ENCODE assay signal across 8 cellular contexts in the genomic region with DNA sequence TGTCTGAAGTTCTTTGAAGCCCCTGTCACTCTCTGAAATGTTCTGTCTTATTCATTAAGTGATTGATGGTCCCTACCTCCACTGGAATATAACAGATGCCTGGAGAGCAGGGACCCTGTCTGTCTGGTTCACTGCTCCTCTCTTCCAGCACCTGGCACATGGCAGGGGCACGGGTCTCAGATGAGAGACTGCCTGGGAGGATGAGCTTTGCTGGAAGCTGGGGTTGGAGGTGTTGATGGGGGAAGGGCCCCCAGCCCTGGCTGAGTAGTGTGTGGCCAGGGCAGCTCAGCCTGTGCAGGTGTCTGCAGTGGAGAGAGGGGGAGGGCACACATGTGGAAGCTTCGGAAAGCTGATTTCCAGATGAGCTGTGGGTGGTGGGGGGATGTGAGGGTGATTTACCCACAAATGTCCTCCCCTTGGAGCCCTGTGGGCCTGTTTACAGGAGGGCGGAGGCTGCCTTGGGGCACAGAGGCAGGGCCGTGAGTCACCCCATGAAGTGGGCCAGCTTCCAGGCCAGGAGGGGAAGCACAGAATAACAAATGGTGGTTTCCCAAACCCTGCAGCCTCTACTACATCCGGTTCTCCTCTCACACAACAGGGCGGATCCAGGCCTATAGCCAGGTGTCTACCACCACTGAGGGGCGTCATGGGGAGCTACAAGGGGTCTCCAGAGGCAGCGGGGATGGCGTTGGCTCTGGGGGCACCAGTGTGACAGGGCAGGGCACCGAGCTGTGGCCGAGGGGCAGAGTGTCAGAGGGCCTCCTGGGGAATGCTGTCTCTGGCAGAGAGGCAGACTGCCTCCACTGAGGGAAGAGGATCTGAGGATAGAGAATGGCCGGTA. TPM values are rescaled to one million over a fixed set of nuclear protein-coding genes. Genes with fewer than 3 reads are reported as not detected.
A peak's percentile ranks its signal among the peaks of the same experiment; 100 is the strongest.
DNase-seq lines count a peak whose midpoint lies in the region; ATAC-seq, FAIRE-seq and TF ChIP-seq lines count a peak whose summit lies in the region.

No MANE protein-coding gene starts in this region.

- H3K4me3 ChIP-seq in small intestine (ENCODE audit: low read depth in 1 of 2, low read length in 2 of 2): no peak overlapping the region

- peaks cover 0 to 9% of the 10 kb centered on the region in 2 donors for H3K4me1 ChIP-seq in small intestine (ENCODE audit: control insufficient read depth in 2 of 2, insufficient read depth in 1 of 2, low read depth in 1 of 2, low read length in 1 of 2)

- H3K27me3 ChIP-seq in small intestine (ENCODE audit: control insufficient read depth in 2 of 2, insufficient read depth in 2 of 2, low read length in 2 of 2): no peaks in the 10 kb centered on the region

- ATAC-seq in GM18907 (IDR thresholded peaks at IDR 0.05; ENCODE audit: unreplicated experiment) (peak; percentile 90), HG03095 (IDR thresholded peaks at IDR 0.05; ENCODE audit: unreplicated experiment) (peak; percentile 94), Right ventricle myocardium inferior (peak; percentile 63)

- intact Hi-C loops in Right ventricle myocardium inferior (cut with DNase I): no loop called here

- no peaks in the 10 kb centered on the region for H3K9me3 ChIP-seq in small intestine (ENCODE audit: control insufficient read depth, low read depth)

- WGBS in small intestine, 3 donors: 24 to 36% (median 26%) methylated on average over 11 to 12 of the region's 12 CpGs

- FAIRE-seq in small intestine (lab: Jason Lieb, UNC): no peak

- peak overlapping the region in 1 of 2 donors; percentile 73 for H3K27ac ChIP-seq in small intestine (ENCODE audit: low read depth in 1 of 2, low read length in 1 of 2)

- DNase-seq in AG09319 (ENCODE audit: extremely low read depth, low read depth): peak; percentile 85
- DNase-seq in NOMO-1 treated with DMSO at 0.1 percent for 48 hours (lab: John Stamatoyannopoulos, UW; ENCODE audit: unreplicated experiment): peak; percentile 48
- DNase-seq in activated T-helper 1 cell treated with anti-CD3 and anti-CD28 coated beads, Interleukin-2, amount 50 U/mL, for 16 hours (ENCODE audit: low read depth in 1 of 2, low spot score in 1 of 2): peak; percentile 13 to 25
- peak; percentile 80 for DNase-seq in Right ventricle myocardium inferior (ENCODE audit: missing footprints)
- peak; percentile 45 for DNase-seq in small intestine
- no peak for DNase-seq in foreskin melanocyte

- TF ChIP-seq CTCF in AG09319 (IDR thresholded peaks at IDR 0.05; ENCODE audit: low read depth, low read length): no peak

- H3K36me3 ChIP-seq in small intestine (ENCODE audit: control insufficient read depth in 2 of 2, insufficient read depth in 2 of 2, low read length in 2 of 2): no peaks in the 10 kb centered on the region

RNA-seq across cellular contexts. Expression of a gene that starts 11.0 kb away (rescaled TPM):
- total RNA-seq in Right ventricle myocardium inferior: not detected
- 10 to 100 TPM in 1 of 3 donors, 1 to 10 TPM in 2; 2.2 to 10.1 (median 3.9) TPM for polyA plus RNA-seq in small intestine

RNA-seq across cellular contexts. Expression of a gene that starts 30.5 kb away (rescaled TPM):
- total RNA-seq in Right ventricle myocardium inferior: not detected
- polyA plus RNA-seq in small intestine: under 1 TPM in 2 of 3 donors, not detected in 1; 0.01 to 0.54 TPM

RNA-seq across cellular contexts. Expression of a gene that starts 47.3 kb away (rescaled TPM):
- total RNA-seq in Right ventricle myocardium inferior: not detected
- polyA plus RNA-seq in small intestine: not detected

RNA-seq across cellular contexts. Expression of a gene that starts 52.2 kb away (rescaled TPM):
- not detected for total RNA-seq in Right ventricle myocardium inferior
- 1 to 10 TPM in 1 of 3 donors, under 1 TPM in 2; 0.27 to 3.2 (median 0.89) TPM for polyA plus RNA-seq in small intestine
